In the genomic region with DNA sequence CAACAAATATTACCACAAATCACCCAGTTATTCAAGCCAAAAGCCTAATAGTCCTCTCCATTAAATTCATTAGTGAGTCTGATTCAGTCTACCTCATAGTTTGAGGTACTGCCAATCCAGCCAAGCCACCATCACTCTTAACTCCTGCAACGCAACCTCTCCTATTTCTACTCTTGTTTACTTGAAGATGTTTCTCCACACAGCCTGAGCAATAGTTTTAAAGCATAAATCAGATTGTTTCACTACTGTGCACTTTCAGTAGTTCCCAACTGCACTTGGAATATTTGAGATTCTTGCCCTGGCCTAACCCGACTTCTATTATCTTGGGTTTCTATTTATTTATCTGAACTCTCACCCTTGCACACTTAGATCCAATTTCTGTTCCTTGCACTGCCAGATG, we compare ENCODE assay signal across 25 cellular contexts.
"Had no signal": no experiment of that assay in that cellular context is flagged by ENCODE, and none has a peak within 500 bp of the region (broad histone marks: within the 10 kb centered on the region; RNA-seq: fewer than 3 reads in every experiment).

No MANE protein-coding gene starts in this region.

- DNase-seq: cortex of kidney; effector memory CD8-positive, alpha-beta T cell; erythroblast; esophagus squamous epithelium; foreskin fibroblast; gastrocnemius medialis; head of caudate nucleus; left cardiac atrium; left ventricle myocardium superior; lower lobe of right lung; mucosa of descending colon; naive B cell; sigmoid colon; stimulated activated CD4-positive, alpha-beta T cell treated with anti-CD3 and anti-CD28 coated beads, Interleukin-2, amount 100 ng/mL, for 24 hours; stimulated activated CD4-positive, alpha-beta T cell treated with anti-CD3 and anti-CD28 coated beads, Interleukin-4, amount 100 ng/mL, for 24 hours; stimulated activated naive CD4-positive, alpha-beta T cell treated with Interleukin-2 at 50 U/mL for 16 hours; stomach; thyroid gland had no signal

- H3K4me3 Mint-ChIP-seq: effector memory CD8-positive, alpha-beta T cell; memory B cell; mesothelial cell of epicardium; naive B cell; natural killer cell treated with Interleukin-12 subunit alpha and Interleukin-12 subunit beta and Interleukin-15 and Interleukin-18, amount 100 ng/mL, for 72 hours; neural crest cell; stimulated activated effector memory CD8-positive, alpha-beta T cell treated with anti-CD3 and anti-CD28 coated beads, Interleukin-12 subunit alpha, Interleukin-12 subunit beta, amount 100 ng/mL, for 72 hours had no signal

- H3K27me3 Mint-ChIP-seq: memory B cell had no signal

- H3K9me3 Mint-ChIP-seq: effector memory CD8-positive, alpha-beta T cell had no signal

- H3K9me3 ChIP-seq: prostate gland, thyroid gland had no signal

- H3K36me3 Mint-ChIP-seq: memory B cell; naive B cell; stimulated activated effector memory CD8-positive, alpha-beta T cell treated with anti-CD3 and anti-CD28 coated beads, Interleukin-12 subunit alpha, Interleukin-12 subunit beta, amount 100 ng/mL, for 72 hours had no signal

- H3K27ac Mint-ChIP-seq: effector memory CD8-positive, alpha-beta T cell; memory B cell; mesothelial cell of epicardium; naive B cell; natural killer cell treated with Interleukin-12 subunit alpha and Interleukin-12 subunit beta and Interleukin-15 and Interleukin-18, amount 100 ng/mL, for 72 hours; stimulated activated effector memory CD8-positive, alpha-beta T cell treated with anti-CD3 and anti-CD28 coated beads, Interleukin-12 subunit alpha, Interleukin-12 subunit beta, amount 100 ng/mL, for 72 hours had no signal

- H3K36me3 ChIP-seq: esophagus squamous epithelium, gastrocnemius medialis, lower lobe of right lung, prostate gland, right atrium auricular region, sigmoid colon, stomach, thyroid gland had no signal

- H3K4me1 Mint-ChIP-seq: stimulated activated effector memory CD8-positive, alpha-beta T cell treated with anti-CD3 and anti-CD28 coated beads, Interleukin-12 subunit alpha, Interleukin-12 subunit beta, amount 100 ng/mL, for 72 hours had no signal

- H3K27me3 ChIP-seq: esophagus squamous epithelium, gastrocnemius medialis, right atrium auricular region, sigmoid colon, stomach, thyroid gland had no signal

- H3K4me1 ChIP-seq: prostate gland, thyroid gland had no signal

- H3K27ac ChIP-seq: esophagus squamous epithelium, gastrocnemius medialis, lower lobe of right lung, prostate gland, right atrium auricular region, sigmoid colon, stomach, thyroid gland had no signal

- H3K4me3 ChIP-seq: esophagus squamous epithelium, gastrocnemius medialis, lower lobe of right lung, mucosa of descending colon, prostate gland, right atrium auricular region, sigmoid colon, stomach, thyroid gland had no signal
